14 cellular contexts compared by ENCODE assay signal in genomic region chr13:99214691-99215090, GRCh38. TPM values are rescaled to one million over a fixed set of nuclear protein-coding genes. Genes with fewer than 3 reads are reported as not detected.
DNase-seq lines count a peak whose midpoint lies in the region; ATAC-seq and TF ChIP-seq lines count a peak whose summit lies in the region.
"Had no signal": no experiment of that assay in that cellular context is flagged by ENCODE, and none has a peak within 500 bp of the region (broad histone marks: within the 10 kb centered on the region; RNA-seq: fewer than 3 reads in every experiment).

No MANE protein-coding gene starts in this region.

- no peaks in the 10 kb centered on the region for H3K9me3 Mint-ChIP-seq in activated naive CD8-positive, alpha-beta T cell treated with anti-CD3 and anti-CD28 coated beads, Interleukin-2, amount 10 ng/mL, durations not matched to agents 7 days and 5 days
- H3K9me3 Mint-ChIP-seq in natural killer cell, result no peaks in the 10 kb centered on the region
- H3K9me3 Mint-ChIP-seq in endodermal cell, result no peaks in the 10 kb centered on the region

- H3K9me3 ChIP-seq in BLaER1 treated with 17β-estradiol and CSF1 and Interleukin-3, amounts not matched to agents 10 nM and 100 nM (replicated peaks in 1 of 11), result peaks cover 0 to 14% (median 0%) of the 10 kb centered on the region in 11 experiments; a peak in 5 of 22 replicates
- H3K9me3 ChIP-seq in DND-41 (ENCODE audit: insufficient read depth, low read length, severe bottlenecking) (no peaks in the 10 kb centered on the region), endodermal cell (ENCODE audit: control insufficient read depth, low read length) (no peaks in the 10 kb centered on the region), esophagus muscularis mucosa (no peaks in the 10 kb centered on the region)
- H3K9me3 ChIP-seq: breast epithelium, right atrium auricular region had no signal

- H3K4me3 Mint-ChIP-seq in activated naive CD8-positive, alpha-beta T cell treated with anti-CD3 and anti-CD28 coated beads, Interleukin-2, amount 10 ng/mL, durations not matched to agents 7 days and 5 days, result peak overlapping the region; percentile 85
- H3K4me3 Mint-ChIP-seq in natural killer cell (peak overlapping the region; percentile 81), endodermal cell (no peak overlapping the region)

- DNase-seq in DND-41, result no peak
- DNase-seq in activated naive CD8-positive, alpha-beta T cell treated with anti-CD3 and anti-CD28 coated beads, Interleukin-2, amount 10 ng/mL, durations not matched to agents 7 days and 5 days, result peak; percentile 20
- DNase-seq in natural killer cell, result no peak
- no peak for DNase-seq in NCI-H2081 (lab: John Stamatoyannopoulos, UW)
- no peak for DNase-seq in islet precursor cell
- no peak for DNase-seq in endodermal cell
- no peak for DNase-seq in esophagus muscularis mucosa (ENCODE audit: extremely low spot score)
- DNase-seq: MV-4-11, SIG-M5 had no signal

- WGBS in endodermal cell (ENCODE audit: insufficient coverage in 1 of 2, insufficient read length in 1 of 2), 2 experiments, result 96% methylated on average over 1 of the region's 1 CpG; no CpG with 5 or more reads in 1 of the 2 experiments
- 73% methylated on average over 1 of the region's 1 CpG for WGBS in esophagus muscularis mucosa

- ATAC-seq in DND-41 (ENCODE audit: insufficient read depth, low read depth), result no peak
- ATAC-seq in activated naive CD8-positive, alpha-beta T cell treated with anti-CD3 and anti-CD28 coated beads, Interleukin-2, amount 10 ng/mL, durations not matched to agents 7 days and 5 days (ENCODE audit: low read depth), result no peak
- ATAC-seq in natural killer cell, result no peak

- peaks cover 40 to 50% (median 44%) of the 10 kb centered on the region in 10 experiments for H3K4me1 ChIP-seq in BLaER1 treated with 17β-estradiol and CSF1 and Interleukin-3, amounts not matched to agents 10 nM and 100 nM
- H3K4me1 ChIP-seq in DND-41 (ENCODE audit: insufficient read depth, low read length) (peaks cover 72% of the 10 kb centered on the region), endodermal cell (ENCODE audit: control insufficient read depth, insufficient read depth, low read length) (no peaks in the 10 kb centered on the region), esophagus muscularis mucosa (peaks cover 26 to 46% (median 42%) of the 10 kb centered on the region in 4 donors)
- H3K4me1 ChIP-seq: breast epithelium had no signal

- POLR2A ChIA-PET in activated naive CD8-positive, alpha-beta T cell treated with anti-CD3 and anti-CD28 coated beads, Interleukin-2, amount 10 ng/mL, durations not matched to agents 7 days and 5 days (lab: Charles Lee), result interaction anchor here (1.0 to 7.2 kb wide), 5 partner anchors 12 to 43 kb away, joined by 3 to 158 read pairs (median 7); partner anchors contain the start of genes GPR18 and UBAC2

- H3K79me2 ChIP-seq in DND-41 (ENCODE audit: insufficient read depth, low read length), result peaks cover 99% of the 10 kb centered on the region

- peaks cover 16 to 100% (median 65%) of the 10 kb centered on the region in 11 experiments; a peak in 20 of 22 replicates for H4K20me1 ChIP-seq in BLaER1 treated with 17β-estradiol and CSF1 and Interleukin-3, amounts not matched to agents 10 nM and 100 nM
- peaks cover 11% of the 10 kb centered on the region; the same call in 1 of the 2 replicates for H4K20me1 ChIP-seq in DND-41 (ENCODE audit: insufficient read depth, low read length)

- H3K4me3 ChIP-seq in BLaER1 treated with 17β-estradiol and CSF1 and Interleukin-3, amounts not matched to agents 10 nM and 100 nM, result no peak overlapping the region
- H3K4me3 ChIP-seq in DND-41 (ENCODE audit: low read depth in 1 of 2, low read length in 2 of 2) (peak overlapping the region in 1 of 2 experiments; percentile 48; a peak in 1 of 4 replicates), endodermal cell (ENCODE audit: low read length) (no peak overlapping the region), esophagus muscularis mucosa (no peak overlapping the region)
- H3K4me3 ChIP-seq: breast epithelium, right atrium auricular region had no signal

- TF ChIP-seq EP300 in esophagus muscularis mucosa (IDR thresholded peaks at IDR 0.05), result no peak

- H3K27ac Mint-ChIP-seq in activated naive CD8-positive, alpha-beta T cell treated with anti-CD3 and anti-CD28 coated beads, Interleukin-2, amount 10 ng/mL, durations not matched to agents 7 days and 5 days, result peak overlapping the region; percentile 92
- H3K27ac Mint-ChIP-seq in natural killer cell (peak overlapping the region; percentile 83 to 88), endodermal cell (no peak overlapping the region)

- no peak for TF ChIP-seq POLR2A in esophagus muscularis mucosa (IDR thresholded peaks at IDR 0.05; ENCODE audit: low read depth)

- H3K4me2 ChIP-seq in BLaER1 treated with 17β-estradiol and CSF1 and Interleukin-3, amounts not matched to agents 10 nM and 100 nM, result peak overlapping the region in 10 of 11 experiments; percentile 10 to 54 (median 37); a peak in 18 of 22 replicates
- peak overlapping the region; percentile 80 for H3K4me2 ChIP-seq in DND-41 (ENCODE audit: insufficient read depth, low read length)

- intact Hi-C loops in natural killer cell (cut with micrococcal nuclease), result loop anchor here (1.0 to 5.0 kb wide), 2 partner anchors 13 to 218 kb away; no protein-coding TSS in a partner anchor
- intact Hi-C loops in esophagus muscularis mucosa (cut with DNase I), result no loop called here

- H3K27ac ChIP-seq in BLaER1 treated with 17β-estradiol and CSF1 and Interleukin-3, amounts not matched to agents 10 nM and 100 nM, result peak overlapping the region in 1 of 11 experiments; percentile 5; a peak in 1 of 22 replicates
- peak overlapping the region; percentile 95 for H3K27ac ChIP-seq in DND-41 (ENCODE audit: low read length)
- no peak overlapping the region for H3K27ac ChIP-seq in endodermal cell (ENCODE audit: low read depth, low read length)
- no peak overlapping the region for H3K27ac ChIP-seq in esophagus muscularis mucosa (replicated peaks in 1 of 4)
- H3K27ac ChIP-seq: right atrium auricular region had no signal

- peaks cover 19% of the 10 kb centered on the region for H3K36me3 Mint-ChIP-seq in activated naive CD8-positive, alpha-beta T cell treated with anti-CD3 and anti-CD28 coated beads, Interleukin-2, amount 10 ng/mL, durations not matched to agents 7 days and 5 days
- H3K36me3 Mint-ChIP-seq in natural killer cell (no peaks in the 10 kb centered on the region), endodermal cell (ENCODE audit: low read depth) (peaks cover 28% of the 10 kb centered on the region)

- peaks cover 11 to 67% (median 48%) of the 10 kb centered on the region in 11 experiments; a peak in 21 of 22 replicates for H3K36me3 ChIP-seq in BLaER1 treated with 17β-estradiol and CSF1 and Interleukin-3, amounts not matched to agents 10 nM and 100 nM
- peaks cover 8% of the 10 kb centered on the region for H3K36me3 ChIP-seq in DND-41 (ENCODE audit: insufficient read depth, low read length)
- peaks cover 21% of the 10 kb centered on the region for H3K36me3 ChIP-seq in endodermal cell (ENCODE audit: control insufficient read depth, insufficient read depth, low read length)
- no peaks in the 10 kb centered on the region for H3K36me3 ChIP-seq in esophagus muscularis mucosa
- H3K36me3 ChIP-seq: breast epithelium, right atrium auricular region had no signal

- no peak overlapping the region for H2AFZ ChIP-seq in DND-41 (ENCODE audit: low read depth, low read length)

- peak overlapping the region in 1 of 11 experiments; percentile 33; a peak in 2 of 22 replicates for H3K9ac ChIP-seq in BLaER1 treated with 17β-estradiol and CSF1 and Interleukin-3, amounts not matched to agents 10 nM and 100 nM
- peak overlapping the region; percentile 61 for H3K9ac ChIP-seq in DND-41 (ENCODE audit: low read depth, low read length)
- H3K9ac ChIP-seq in endodermal cell (ENCODE audit: extremely low read depth, low read length, poor library complexity, severe bottlenecking), result no peak overlapping the region

- no peaks in the 10 kb centered on the region for H3K27me3 Mint-ChIP-seq in activated naive CD8-positive, alpha-beta T cell treated with anti-CD3 and anti-CD28 coated beads, Interleukin-2, amount 10 ng/mL, durations not matched to agents 7 days and 5 days
- H3K27me3 Mint-ChIP-seq in natural killer cell (ENCODE audit: low read depth in 2 of 2) (no peaks in the 10 kb centered on the region), endodermal cell (ENCODE audit: insufficient read depth) (no peaks in the 10 kb centered on the region)

- peaks cover 63% of the 10 kb centered on the region for H3K4me1 Mint-ChIP-seq in activated naive CD8-positive, alpha-beta T cell treated with anti-CD3 and anti-CD28 coated beads, Interleukin-2, amount 10 ng/mL, durations not matched to agents 7 days and 5 days
- H3K4me1 Mint-ChIP-seq in natural killer cell (peaks cover 54 to 63% of the 10 kb centered on the region in 2 donors), endodermal cell (peaks cover 14% of the 10 kb centered on the region)

- TF ChIP-seq CTCF in DND-41 (IDR thresholded peaks at IDR 0.05; ENCODE audit: borderline replicate concordance, extremely low read depth, low read length, poor library complexity, severe bottlenecking) (no peak), natural killer cell (IDR thresholded peaks at IDR 0.05) (no peak), endodermal cell (conservative IDR thresholded peaks at IDR 0.05) (no peak), esophagus muscularis mucosa (IDR thresholded peaks at IDR 0.05) (no peak)

- no peaks in the 10 kb centered on the region for H3K27me3 ChIP-seq in BLaER1 treated with 17β-estradiol and CSF1 and Interleukin-3, amounts not matched to agents 10 nM and 100 nM
- no peaks in the 10 kb centered on the region for H3K27me3 ChIP-seq in DND-41 (ENCODE audit: insufficient read depth, low read length, poor library complexity)
- H3K27me3 ChIP-seq in endodermal cell (ENCODE audit: control insufficient read depth, insufficient read depth, low read length, poor library complexity, severe bottlenecking), result no peaks in the 10 kb centered on the region
- H3K27me3 ChIP-seq in esophagus muscularis mucosa, result no peaks in the 10 kb centered on the region
- H3K27me3 ChIP-seq: breast epithelium, right atrium auricular region had no signal

RNA-seq across cellular contexts. Expression of gene UBAC2, which starts 14.0 kb away (rescaled TPM):
- total RNA-seq in activated naive CD8-positive, alpha-beta T cell treated with anti-CD3 and anti-CD28 coated beads, Interleukin-2, amount 10 ng/mL, durations not matched to agents 7 days and 5 days, result 10 to 100 TPM; 79.1 to 80.8 TPM
- total RNA-seq in natural killer cell (10 to 100 TPM; 50.6 to 59.1 (median 56.4) TPM), endodermal cell (10 to 100 TPM; 72.7 to 80.4 TPM), esophagus muscularis mucosa (10 to 100 TPM; 42.6 to 62.1 (median 50.9) TPM)
- 78.5 TPM for polyA plus RNA-seq in endodermal cell (2013, experiment 1 of 2)
- polyA plus RNA-seq in endodermal cell (2013, experiment 2 of 2), result 70.0 TPM

RNA-seq across cellular contexts. Expression of gene GPR18, which starts 43.5 kb away (rescaled TPM):
- 10 to 100 TPM; 25.5 to 25.9 TPM for total RNA-seq in activated naive CD8-positive, alpha-beta T cell treated with anti-CD3 and anti-CD28 coated beads, Interleukin-2, amount 10 ng/mL, durations not matched to agents 7 days and 5 days
- total RNA-seq in natural killer cell (10 to 100 TPM; 11.4 to 41.7 (median 25.5) TPM), endodermal cell (not detected), esophagus muscularis mucosa (not detected)
- not detected for polyA plus RNA-seq in endodermal cell (2013, experiment 1 of 2)
- not detected for polyA plus RNA-seq in endodermal cell (2013, experiment 2 of 2)
- total RNA-seq: G401, myocyte had no signal

Comparison
In these comparisons a context has a peak if more than half of its experiments do, and no peak if none do; other contexts are left out.
1. RNA of gene GPR18, which starts 43.5 kb away (total RNA-seq): 25.5 to 25.9 TPM in activated naive CD8-positive, alpha-beta T cell treated with anti-CD3 and anti-CD28 coated beads, Interleukin-2, amount 10 ng/mL, durations not matched to agents 7 days and 5 days and 11.4 to 41.7 TPM in natural killer cell; not detected in endodermal cell and not detected in esophagus muscularis mucosa; every median in the first group is over 10 times any median in the second.